Comparison of ENCODE assay signal across 1 cellular context in genomic region chr1:187928717-187929116, GRCh38.
TF ChIP-seq lines count a peak whose summit lies in the region.

No MANE protein-coding gene starts in this region.

TF ChIP-seq in GM23338, 12 proteins besides CTCF, POLR2A, EP300 and RAD21 (continued from another document):
- TF ChIP-seq REST (IDR thresholded peaks at IDR 0.05; ENCODE audit: unreplicated experiment) (no peak), NANOG (IDR thresholded peaks at IDR 0.05; ENCODE audit: borderline replicate concordance) (no peak), EZH2 (IDR thresholded peaks at IDR 0.05; ENCODE audit: low read depth, unreplicated experiment) (no peak), ETS1 (IDR thresholded peaks at IDR 0.05) (no peak), ZNF462 (CRISPR knock-in tag; IDR thresholded peaks at IDR 0.05) (no peak), EZH2phosphoT487 (IDR thresholded peaks at IDR 0.05; ENCODE audit: unreplicated experiment) (no peak)
